Comparison of ENCODE assay signal across 21 cellular contexts in genomic region chrX:10048695-10049094, GRCh38.
DNase-seq lines count a peak whose midpoint lies in the region; ATAC-seq and TF ChIP-seq lines count a peak whose summit lies in the region.
"Had no signal": no experiment of that assay in that cellular context is flagged by ENCODE, and none has a peak within 500 bp of the region (broad histone marks: within the 10 kb centered on the region; RNA-seq: fewer than 3 reads in every experiment).

No MANE protein-coding gene starts in this region.

- H3K36me3 ChIP-seq in lung (ENCODE audit: control insufficient read depth in 2 of 2, insufficient read depth in 2 of 2, low read length in 2 of 2) (no peaks in the 10 kb centered on the region), thoracic aorta (no peaks in the 10 kb centered on the region), thyroid gland (no peaks in the 10 kb centered on the region)
- H3K36me3 ChIP-seq: adrenal gland; BLaER1 treated with 17β-estradiol and CSF1 and Interleukin-3, amounts not matched to agents 10 nM and 100 nM; cardiac muscle cell; neutrophil; right atrium auricular region had no signal

- 52 to 60% methylated on average over 6 to 7 of the region's 7 CpGs for WGBS in lung, 2 donors
- 39 to 51% methylated on average over 6 to 7 of the region's 7 CpGs for WGBS in thyroid gland, 2 donors

- intact Hi-C loops in thyroid gland (cut with DNase I) = no loop called here

- peak overlapping the region; percentile 30 for H3K4me3 ChIP-seq in coronary artery
- no peak overlapping the region for H3K4me3 ChIP-seq in lung
- peak overlapping the region; percentile 46 for H3K4me3 ChIP-seq in thoracic aorta
- no peak overlapping the region for H3K4me3 ChIP-seq in thyroid gland (replicated peaks in 1 of 3)
- H3K4me3 ChIP-seq: adrenal gland; BLaER1 treated with 17β-estradiol and CSF1 and Interleukin-3, amounts not matched to agents 10 nM and 100 nM; cardiac muscle cell; right atrium auricular region had no signal

- DNase-seq in NCI-H345 (lab: John Stamatoyannopoulos, UW) (peak; percentile 3), NCI-H345 treated with DMSO at 0.1 percent for 48 hours (lab: John Stamatoyannopoulos, UW; ENCODE audit: unreplicated experiment) (no peak), coronary artery (ENCODE audit: low spot score) (no peak), lung (ENCODE audit: low spot score) (peak; percentile 64), thoracic aorta (ENCODE audit: low spot score) (no peak), thyroid gland (no peak), HPDE6-E6E7 (ENCODE audit: extremely low spot score) (no peak)
- DNase-seq: activated CD4-positive, alpha-beta T cell treated with anti-CD3 and anti-CD28 coated beads, Interleukin-2, amount 10 ng/mL, durations not matched to agents 24 days and 14 days; activated effector memory CD4-positive, alpha-beta T cell treated with anti-CD3 and anti-CD28 coated beads, Interleukin-2, amount 50 U/mL, for 16 hours; DMS 273 treated with DMSO at 0.1 percent for 48 hours; NCI-H1436 treated with DMSO at 0.1 percent for 48 hours; NCI-H226; stimulated activated naive CD8-positive, alpha-beta T cell treated with anti-CD3 and anti-CD28 coated beads, Interleukin-15, Interleukin-2, amounts not matched to agents 100 U/mL and 50 U/mL, for 24 hours; SW 1271 had no signal

- H3K9me3 ChIP-seq in lung (ENCODE audit: control insufficient read depth in 2 of 2, insufficient read depth in 1 of 2, low read length in 1 of 2) (peaks cover 0 to 2% of the 10 kb centered on the region in 2 donors), thoracic aorta (no peaks in the 10 kb centered on the region), thyroid gland (no peaks in the 10 kb centered on the region)
- H3K9me3 ChIP-seq: adrenal gland; BLaER1 treated with 17β-estradiol and CSF1 and Interleukin-3, amounts not matched to agents 10 nM and 100 nM; neutrophil; right atrium auricular region had no signal

- no peaks in the 10 kb centered on the region for H3K27me3 ChIP-seq in lung (ENCODE audit: control insufficient read depth, insufficient read depth)
- H3K27me3 ChIP-seq in thoracic aorta (replicated peaks; ENCODE audit: insufficient read depth) = no peaks in the 10 kb centered on the region
- no peaks in the 10 kb centered on the region for H3K27me3 ChIP-seq in thyroid gland
- H3K27me3 ChIP-seq: adrenal gland; BLaER1 treated with 17β-estradiol and CSF1 and Interleukin-3, amounts not matched to agents 10 nM and 100 nM; cardiac muscle cell; neutrophil; right atrium auricular region had no signal

- TF ChIP-seq CTCF in coronary artery (IDR thresholded peaks at IDR 0.05) (no peak), lung (IDR thresholded peaks at IDR 0.05; ENCODE audit: control extremely low read depth, extremely low read depth) (no peak), thoracic aorta (IDR thresholded peaks at IDR 0.05) (no peak), thyroid gland (IDR thresholded peaks at IDR 0.05) (no peak)

- peak overlapping the region in 1 of 2 donors; percentile 9 for H3K27ac ChIP-seq in coronary artery
- H3K27ac ChIP-seq in lung (ENCODE audit: low read depth in 1 of 2, low read length in 1 of 2) = peak overlapping the region; percentile 62 to 71
- peak overlapping the region in 1 of 2 donors; percentile 55 for H3K27ac ChIP-seq in thoracic aorta
- no peak overlapping the region for H3K27ac ChIP-seq in thyroid gland
- H3K27ac ChIP-seq: BLaER1 treated with 17β-estradiol and CSF1 and Interleukin-3, amounts not matched to agents 10 nM and 100 nM; cardiac muscle cell; neutrophil; RWPE1 had no signal

- no peak for TF ChIP-seq POLR2A in thyroid gland (IDR thresholded peaks at IDR 0.05)

- ATAC-seq in lung (ENCODE audit: insufficient read depth, low FRiP score) (peak; percentile 54), thoracic aorta (ENCODE audit: insufficient number of reproducible peaks, low FRiP score, low read depth) (no peak), GM19351 (IDR thresholded peaks at IDR 0.05; ENCODE audit: unreplicated experiment) (no peak)
- ATAC-seq: stimulated activated naive CD8-positive, alpha-beta T cell treated with anti-CD3 and anti-CD28 coated beads, Interleukin-15, Interleukin-2, amounts not matched to agents 100 U/mL and 50 U/mL, for 24 hours had no signal

- peaks cover 29 to 32% of the 10 kb centered on the region in 2 donors for H3K4me1 ChIP-seq in lung (ENCODE audit: control insufficient read depth in 2 of 2, insufficient read depth in 2 of 2, low read length in 2 of 2)
- H3K4me1 ChIP-seq in thoracic aorta (ENCODE audit: control insufficient read depth in 1 of 2, low read depth in 2 of 2) = peaks cover 14 to 56% of the 10 kb centered on the region in 2 donors
- H3K4me1 ChIP-seq in thyroid gland = peaks cover 0 to 33% of the 10 kb centered on the region in 2 donors
- H3K4me1 ChIP-seq: adrenal gland had no signal

Comparison
In these comparisons a context has a peak if more than half of its experiments do, and no peak if none do; other contexts are left out.
1. DNase-seq: peak in NCI-H345 (single experiment) and lung (single experiment); none in NCI-H345 treated with DMSO at 0.1 percent for 48 hours (single experiment), coronary artery (single experiment), thoracic aorta (single experiment), thyroid gland (0 of 2) and HPDE6-E6E7 (single experiment).
2. H3K27ac ChIP-seq: peak in lung (2 of 2); none in thyroid gland (0 of 3).
3. H3K4me3 ChIP-seq: peak in coronary artery (single experiment) and thoracic aorta (single experiment); none in lung (single experiment) and thyroid gland (0 of 3).